In genomic region chr12:39341761-39342160, GRCh38 we compare ENCODE assay signal across 1 cellular context.
TF ChIP-seq lines count a peak whose summit lies in the region.

No MANE protein-coding gene starts in this region.

TF ChIP-seq in GM12878, 131 proteins besides CTCF, POLR2A, EP300 and RAD21:
- TF ChIP-seq NFIC (IDR thresholded peaks at IDR 0.05; ENCODE audit: low read depth, low read length) (no peak), IRF5 (IDR thresholded peaks at IDR 0.05; ENCODE audit: borderline replicate concordance) (no peak), MXI1 (IDR thresholded peaks at IDR 0.05; ENCODE audit: low read depth, low read length) (no peak), CEBPB (IDR thresholded peaks at IDR 0.05; ENCODE audit: borderline replicate concordance in 1 of 2, low read depth in 2 of 2, low read length in 2 of 2) (no peak), ZNF207 (IDR thresholded peaks at IDR 0.05; ENCODE audit: borderline replicate concordance) (no peak)
